Comparison of ENCODE assay signal across 8 cellular contexts in genomic region chr1:46179138-46180081, GRCh38. TPM values are rescaled to one million over a fixed set of nuclear protein-coding genes. Genes with fewer than 3 reads are reported as not detected.
DNase-seq lines count a peak whose midpoint lies in the region; ATAC-seq and TF ChIP-seq lines count a peak whose summit lies in the region.

No MANE protein-coding gene starts in this region.

- 8% methylated on average over 10 of the region's 10 CpGs for WGBS in prostate gland

- peaks cover 35% of the 10 kb centered on the region for H3K4me1 ChIP-seq in prostate gland (replicated peaks)

- TF ChIP-seq CTCF in GM20000 (IDR thresholded peaks at IDR 0.05; ENCODE audit: extremely low read depth, missing control alignments) (peak; percentile 85), prostate gland (IDR thresholded peaks at IDR 0.05) (peak; percentile 80 to 97 (median 88))

- no peak for TF ChIP-seq POLR2A in prostate gland (IDR thresholded peaks at IDR 0.05)

- H3K27me3 ChIP-seq in prostate gland (replicated peaks; ENCODE audit: insufficient read depth) = no peaks in the 10 kb centered on the region

- H3K4me3 ChIP-seq in prostate gland = no peak overlapping the region

- no peaks in the 10 kb centered on the region for H3K36me3 ChIP-seq in prostate gland

- peak; percentile 82 for ATAC-seq in Right ventricle myocardium superior (ENCODE audit: poor library complexity)
- no peak for ATAC-seq in GM19467 (IDR thresholded peaks at IDR 0.05; ENCODE audit: unreplicated experiment)

- intact Hi-C loops in Right ventricle myocardium superior (cut with DNase I) (loop anchor here (2.0 kb wide), 1 partner anchor 143 kb away; no protein-coding TSS in a partner anchor), prostate gland (cut with DNase I) (loop anchor here (2.0 to 10.0 kb wide), 5 partner anchors 47 to 492 kb away; partner anchors contain the start of genes GPBP1L1, MAST2, PIK3R3 and TMEM69)

- DNase-seq in AG20443 (ENCODE audit: low spot score) = peak; percentile 92
- peak; percentile 81 for DNase-seq in GM20000 (ENCODE audit: low spot score)
- peak; percentile 88 for DNase-seq in NCI-H1105 treated with DMSO at 0.1 percent for 48 hours (lab: John Stamatoyannopoulos, UW)
- DNase-seq in SKM-1 (lab: John Stamatoyannopoulos, UW; ENCODE audit: unreplicated experiment) = peak; percentile 62
- DNase-seq in activated naive CD8-positive, alpha-beta T cell treated with anti-CD3 and anti-CD28 coated beads, Interleukin-2, amount 50 U/mL, for 16 hours (ENCODE audit: low read depth, low spot score) = peak; percentile 24
- DNase-seq in Right ventricle myocardium superior = peak; percentile 70
- peak; percentile 92 for DNase-seq in prostate gland (ENCODE audit: low spot score)

- H3K27ac ChIP-seq in prostate gland = peak overlapping the region; percentile 93 to 94

- no peaks in the 10 kb centered on the region for H3K9me3 ChIP-seq in prostate gland

RNA-seq across cellular contexts. Expression of gene P3R3URF, which starts 3.1 kb away (rescaled TPM):
- total RNA-seq in Right ventricle myocardium superior = not detected
- total RNA-seq in prostate gland = not detected

RNA-seq across cellular contexts. Expression of gene TSPAN1, which starts 4.5 kb away (rescaled TPM):
- total RNA-seq in Right ventricle myocardium superior (0.75 TPM), prostate gland (100 to 1,000 TPM in 1 of 2 donors, 10 to 100 TPM in 1; 77.2 to 322 TPM)

RNA-seq across cellular contexts. Expression of gene POMGNT1, which starts 18.8 kb away (rescaled TPM):
- total RNA-seq in Right ventricle myocardium superior = 110 TPM
- 100 to 1,000 TPM; 106 to 120 TPM for total RNA-seq in prostate gland

RNA-seq across cellular contexts. Expression of gene LURAP1, which starts 23.7 kb away (rescaled TPM):
- total RNA-seq in Right ventricle myocardium superior = 4.8 TPM
- 10 to 100 TPM; 12.7 to 17.5 TPM for total RNA-seq in prostate gland

RNA-seq across cellular contexts. Expression of gene PIK3R3, which starts 47.0 kb away (rescaled TPM):
- total RNA-seq in Right ventricle myocardium superior (26.9 TPM), prostate gland (10 to 100 TPM in 1 of 2 donors, 1 to 10 TPM in 1; 9.1 to 26.5 TPM)

Comparison
In these comparisons a context has a peak if more than half of its experiments do, and no peak if none do; other contexts are left out.
1. DNase-seq: peak in every context shown above with its lines; median percentile 92 in AG20443; 92 in prostate gland; 88 in NCI-H1105 treated with DMSO at 0.1 percent for 48 hours; 81 in GM20000; 70 in Right ventricle myocardium superior; 62 in SKM-1; 24 in activated naive CD8-positive, alpha-beta T cell treated with anti-CD3 and anti-CD28 coated beads, Interleukin-2, amount 50 U/mL, for 16 hours.
2. RNA of gene TSPAN1, which starts 4.5 kb away (total RNA-seq): 77.2 to 322 TPM in prostate gland; 0.75 TPM in Right ventricle myocardium superior (single experiment); every median in the first group is over 10 times any median in the second.